8 cellular contexts compared by ENCODE assay signal in genomic region chr5:53478411-53479044, GRCh38. TPM values are rescaled to one million over a fixed set of nuclear protein-coding genes. Genes with fewer than 3 reads are reported as not detected.
DNase-seq lines count a peak whose midpoint lies in the region; ATAC-seq and TF ChIP-seq lines count a peak whose summit lies in the region.

No MANE protein-coding gene starts in this region.

- H3K27ac ChIP-seq in GM23248: no peak overlapping the region
- peak overlapping the region; percentile 45 for H3K27ac ChIP-seq in foreskin keratinocyte
- H3K27ac ChIP-seq in neuronal stem cell (replicated peaks; ENCODE audit: low read length): peak overlapping the region; percentile 75

- peaks cover 13% of the 10 kb centered on the region; the same call in 1 of the 2 replicates for H3F3A ChIP-seq in GM23248 (ENCODE audit: insufficient read depth)

- TF ChIP-seq CTCF in foreskin keratinocyte (conservative IDR thresholded peaks at IDR 0.05): peak; percentile 72

- H3K27me3 ChIP-seq in GM23248 (replicated peaks; ENCODE audit: insufficient read depth) (no peaks in the 10 kb centered on the region), foreskin keratinocyte (no peaks in the 10 kb centered on the region), neuronal stem cell (ENCODE audit: control insufficient read depth in 3 of 3, insufficient read depth in 3 of 3, low read depth in 1 of 3, low read length in 3 of 3) (peaks cover 0 to 3% (median 0%) of the 10 kb centered on the region in 3 experiments)

- in situ Hi-C loops in GM23248 (cut with MboI): loop anchor here (10.0 kb wide), 1 partner anchor 736 kb away; no protein-coding TSS in a partner anchor

- H3K4me2 ChIP-seq in GM23248 (ENCODE audit: unreplicated experiment): peak overlapping the region; percentile 92
- H3K4me2 ChIP-seq in neuronal stem cell (ENCODE audit: insufficient read depth, low read length, poor library complexity, severe bottlenecking): peak overlapping the region; percentile 65

- H3K23ac ChIP-seq in neuronal stem cell (ENCODE audit: low read depth, low read length, poor library complexity): no peak overlapping the region

- WGBS in GM23248 (ENCODE audit: low coverage in 1 of 2, low lambda C conversion rate in 2 of 2, missing lambda C conversion rate in 2 of 2), 2 experiments: 2 to 3% methylated on average over 24 to 26 of the region's 26 CpGs
- WGBS in neuronal stem cell (ENCODE audit: extremely low coverage in 2 of 2, insufficient read length in 2 of 2, insufficient replicate concordance in 1 of 2), 2 donors: no CpG with 5 or more reads among the region's 26 CpGs

- H3K4me1 ChIP-seq in GM23248 (ENCODE audit: insufficient read depth) (0 out of 2 replicates have a peak, but pooled peaks cover 8% of the 10 kb centered on the region), foreskin keratinocyte (peaks cover 7% of the 10 kb centered on the region), neuronal stem cell (ENCODE audit: control insufficient read depth in 2 of 2, insufficient read depth in 1 of 2, low read depth in 1 of 2, low read length in 2 of 2) (peaks cover 2 to 5% of the 10 kb centered on the region in 2 donors)

- no peak overlapping the region for H2BK12ac ChIP-seq in neuronal stem cell (ENCODE audit: low read length)

- peak overlapping the region; percentile 53 for H2AFZ ChIP-seq in GM23248
- H2AFZ ChIP-seq in neuronal stem cell (ENCODE audit: low read length): peak overlapping the region; percentile 97

- H3K4me1 Mint-ChIP-seq in activated T-cell treated with anti-CD3 and anti-CD28 coated beads, Interleukin-2, amount 50 U/mL, for 24 hours (ENCODE audit: low read depth): peaks cover 37% of the 10 kb centered on the region

- no peaks in the 10 kb centered on the region for H3K9me3 ChIP-seq in GM23248 (ENCODE audit: low read depth)
- H3K9me3 ChIP-seq in neuronal stem cell (replicated peaks in 1 of 2; ENCODE audit: control insufficient read depth in 2 of 2, insufficient read depth in 1 of 2, low read depth in 1 of 2, low read length in 2 of 2): no peaks in the 10 kb centered on the region

- H3K27me3 Mint-ChIP-seq in activated T-cell treated with anti-CD3 and anti-CD28 coated beads, Interleukin-2, amount 50 U/mL, for 24 hours: peaks cover 77% of the 10 kb centered on the region

- H3K9me3 Mint-ChIP-seq in activated T-cell treated with anti-CD3 and anti-CD28 coated beads, Interleukin-2, amount 50 U/mL, for 24 hours: no peaks in the 10 kb centered on the region

- H2BK5ac ChIP-seq in neuronal stem cell (ENCODE audit: low read length): no peak overlapping the region

- H3K4me3 ChIP-seq in GM23248 (peak overlapping the region; percentile 95), neuronal stem cell (ENCODE audit: low read length in 2 of 2) (peak overlapping the region; percentile 47 to 66)

- no peak overlapping the region for H4K8ac ChIP-seq in neuronal stem cell (ENCODE audit: low read depth, low read length)

- H3K36me3 ChIP-seq in GM23248 (ENCODE audit: low read depth): peaks cover 3% of the 10 kb centered on the region; the same call in 1 of the 2 replicates
- H3K36me3 ChIP-seq in neuronal stem cell (replicated peaks in 1 of 2; ENCODE audit: control insufficient read depth in 2 of 2, insufficient read depth in 2 of 2, low read length in 2 of 2): peaks cover 0 to 9% of the 10 kb centered on the region in 2 donors

- no peak overlapping the region for H3K14ac ChIP-seq in neuronal stem cell (ENCODE audit: low read length)

- ATAC-seq in foreskin keratinocyte (peak; percentile 29), HG03135 (IDR thresholded peaks at IDR 0.05; ENCODE audit: unreplicated experiment) (no peak), HG03571 (IDR thresholded peaks at IDR 0.05; ENCODE audit: unreplicated experiment) (no peak)

- H3K9me2 ChIP-seq in GM23248 (ENCODE audit: insufficient read depth): no peaks in the 10 kb centered on the region

- peaks cover 28% of the 10 kb centered on the region for H3K79me2 ChIP-seq in GM23248 (ENCODE audit: insufficient read depth)

- H3K27ac Mint-ChIP-seq in activated T-cell treated with anti-CD3 and anti-CD28 coated beads, Interleukin-2, amount 50 U/mL, for 24 hours: no peak overlapping the region

- H3K4me3 Mint-ChIP-seq in activated T-cell treated with anti-CD3 and anti-CD28 coated beads, Interleukin-2, amount 50 U/mL, for 24 hours: peak overlapping the region; percentile 81

- H3K9ac ChIP-seq in GM23248 (0 out of 2 replicates have a peak overlapping the region, but pooled peaks have one; percentile 14), neuronal stem cell (ENCODE audit: low read depth, low read length, poor library complexity) (no peak overlapping the region)

- H3K18ac ChIP-seq in neuronal stem cell (ENCODE audit: low read length): peak overlapping the region; percentile 3

- H2BK15ac ChIP-seq in neuronal stem cell (ENCODE audit: low read length): no peak overlapping the region

- H2BK120ac ChIP-seq in neuronal stem cell (ENCODE audit: low read depth, low read length): no peak overlapping the region

- H4K91ac ChIP-seq in neuronal stem cell (ENCODE audit: low read depth, low read length, poor library complexity): no peak overlapping the region

- peak; percentile 64 for DNase-seq in COLO668 (lab: John Stamatoyannopoulos, UW; ENCODE audit: unreplicated experiment)
- DNase-seq in GM23248: peak; percentile 60
- peak; percentile 44 for DNase-seq in NCI-H2196 (lab: John Stamatoyannopoulos, UW; ENCODE audit: unreplicated experiment)
- DNase-seq in activated T-cell treated with anti-CD3 and anti-CD28 coated beads, Interleukin-2, amount 50 U/mL, for 24 hours: no peak
- DNase-seq in foreskin keratinocyte: peak in 1 of 2 donors; percentile 60
- peak; percentile 78 for DNase-seq in neuronal stem cell (ENCODE audit: low spot score)

- no peak overlapping the region for H2AK5ac ChIP-seq in neuronal stem cell (ENCODE audit: low read depth, low read length)

- H3K4ac ChIP-seq in neuronal stem cell (ENCODE audit: low read length): no peak overlapping the region

- H4K20me1 ChIP-seq in GM23248 (ENCODE audit: insufficient read depth): no peaks in the 10 kb centered on the region

- no peaks in the 10 kb centered on the region for H3K79me1 ChIP-seq in neuronal stem cell (ENCODE audit: low read depth, low read length)

- H3K36me3 Mint-ChIP-seq in activated T-cell treated with anti-CD3 and anti-CD28 coated beads, Interleukin-2, amount 50 U/mL, for 24 hours (ENCODE audit: low read depth): no peaks in the 10 kb centered on the region

RNA-seq across cellular contexts. Expression of gene FST, which starts 1.9 kb away (rescaled TPM):
- total RNA-seq in GM23248 (2014; rRNA removed; shearing (Covaris generic)): 61.2 and 87.0 TPM in 2 replicates
- polyA plus RNA-seq in GM23248 (2016; fragmentation: Nextera tagmentation; extraction: Ambion mirVana) (56.0 and 85.0 TPM in 2 replicates), foreskin keratinocyte (236 and 450 TPM in 2 replicates)
- total RNA-seq in foreskin keratinocyte: 307 and 529 TPM in 2 replicates
- polyA plus RNA-seq in neuronal stem cell (2013, experiment 1 of 2): 7.5 TPM
- polyA plus RNA-seq in neuronal stem cell (2013, experiment 2 of 2): 7.1 TPM
